In the genomic region with DNA sequence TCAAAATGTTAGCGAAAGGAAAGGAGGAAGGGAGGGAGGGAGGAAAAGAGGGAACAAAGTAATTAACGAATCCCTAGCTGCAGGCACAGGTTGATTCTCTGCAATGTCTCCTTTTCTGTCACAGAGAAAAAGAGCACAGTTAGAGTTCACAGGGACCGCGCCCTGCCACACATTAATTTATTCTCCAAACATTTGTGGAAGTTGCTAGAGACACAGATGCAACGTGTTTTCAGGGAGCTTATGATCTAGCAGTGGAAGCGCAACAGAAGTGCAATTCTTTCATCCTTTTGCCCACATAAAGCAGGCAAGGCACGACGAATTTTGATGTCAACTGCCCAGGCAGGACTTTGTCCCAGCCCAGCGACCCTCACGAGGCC, we compare ENCODE assay signal across 8 cellular contexts.
A peak's percentile ranks its signal among the peaks of the same experiment; 100 is the strongest.
DNase-seq lines count a peak whose midpoint lies in the region; ATAC-seq and TF ChIP-seq lines count a peak whose summit lies in the region.

No MANE protein-coding gene starts in this region.

- H4K20me1 ChIP-seq in OCI-LY3 (ENCODE audit: insufficient read depth, low read length), result no peaks in the 10 kb centered on the region

- peak overlapping the region; percentile 53 for H4K91ac ChIP-seq in trophoblast cell (ENCODE audit: low read depth, low read length)

- H3K4me3 ChIP-seq in GM12865 (ENCODE audit: low read depth, low read length) (peak overlapping the region; percentile 73), OCI-LY3 (ENCODE audit: low read length) (peak overlapping the region; percentile 92), esophagus (ENCODE audit: low read depth in 1 of 2, low read length in 2 of 2) (peak overlapping the region in 1 of 2 donors; percentile 54), trophoblast cell (ENCODE audit: low read depth, low read length) (no peak overlapping the region)

- no peaks in the 10 kb centered on the region for H3K9me3 ChIP-seq in OCI-LY3 (ENCODE audit: insufficient read depth, low read length)
- no peaks in the 10 kb centered on the region for H3K9me3 ChIP-seq in esophagus (ENCODE audit: control insufficient read depth in 2 of 2, insufficient read depth in 1 of 2, low read depth in 1 of 2, low read length in 1 of 2)
- no peaks in the 10 kb centered on the region for H3K9me3 ChIP-seq in trophoblast cell (ENCODE audit: insufficient read depth, low read depth, low read length)

- H4K12ac ChIP-seq in trophoblast cell (ENCODE audit: low read depth, low read length), result peak overlapping the region; percentile 21

- 57 to 59% methylated on average over 10 of the region's 10 CpGs for WGBS in esophagus, 2 donors
- no CpG with 5 or more reads among the region's 10 CpGs for WGBS in trophoblast cell (ENCODE audit: extremely low coverage, insufficient coverage, insufficient read length)

- H4K8ac ChIP-seq in trophoblast cell (ENCODE audit: low read depth, low read length), result peak overlapping the region; percentile 84

- H3K4ac ChIP-seq in trophoblast cell (ENCODE audit: low read depth, low read length), result no peak overlapping the region

- no peak overlapping the region for H3K14ac ChIP-seq in trophoblast cell (ENCODE audit: low read length)

- no peaks in the 10 kb centered on the region for H3K36me3 ChIP-seq in OCI-LY3 (replicated peaks; ENCODE audit: low read depth, low read length)
- H3K36me3 ChIP-seq in esophagus (ENCODE audit: control insufficient read depth in 2 of 2, insufficient read depth in 2 of 2, low read length in 1 of 2), result no peaks in the 10 kb centered on the region
- H3K36me3 ChIP-seq in trophoblast cell (ENCODE audit: control insufficient read depth in 1 of 2, insufficient read depth in 2 of 2, low read length in 2 of 2), result no peaks in the 10 kb centered on the region

- peak overlapping the region; percentile 93; the same call in 1 of the 2 replicates for H2AFZ ChIP-seq in OCI-LY3 (ENCODE audit: low read depth, low read length)
- peak overlapping the region; percentile 26 for H2AFZ ChIP-seq in trophoblast cell (ENCODE audit: insufficient read depth, low read length, poor library complexity)

- peaks cover 10% of the 10 kb centered on the region for H3K79me1 ChIP-seq in trophoblast cell (ENCODE audit: low read length)

- H3K79me2 ChIP-seq in OCI-LY3 (ENCODE audit: low read length) (no peaks in the 10 kb centered on the region), trophoblast cell (ENCODE audit: control insufficient read depth, insufficient read depth, low read length, poor library complexity) (no peaks in the 10 kb centered on the region)

- peak overlapping the region; percentile 9 for H3K18ac ChIP-seq in trophoblast cell (ENCODE audit: low read length)

- no peak for TF ChIP-seq CTCF in GM12865 (IDR thresholded peaks at IDR 0.05; ENCODE audit: insufficient read depth, low read depth, low read length, missing control alignments)
- no peak for TF ChIP-seq CTCF in OCI-LY3 (IDR thresholded peaks at IDR 0.05; ENCODE audit: low read depth, low read length)

- H2BK5ac ChIP-seq in trophoblast cell (ENCODE audit: low read depth, low read length, poor library complexity), result no peak overlapping the region

- H2BK120ac ChIP-seq in trophoblast cell (ENCODE audit: insufficient read depth, low read length, poor library complexity), result peak overlapping the region; percentile 28

- no peak for DNase-seq in GM12865 (ENCODE audit: low read depth)
- no peak for DNase-seq in trophoblast cell
- DNase-seq in NOMO-1 treated with DMSO at 0.1 percent for 48 hours (lab: John Stamatoyannopoulos, UW; ENCODE audit: unreplicated experiment), result no peak
- DNase-seq in ureter (ENCODE audit: low spot score), result no peak
- DNase-seq in DMS 273 (lab: John Stamatoyannopoulos, UW; ENCODE audit: unreplicated experiment), result no peak

- H3K27ac ChIP-seq in OCI-LY3 (ENCODE audit: low read length), result no peak overlapping the region
- H3K27ac ChIP-seq in esophagus (ENCODE audit: low read depth in 2 of 2, low read length in 1 of 2), result peak overlapping the region; percentile 5 to 47
- no peak overlapping the region for H3K27ac ChIP-seq in trophoblast cell (ENCODE audit: low read depth, low read length)

- H2AK5ac ChIP-seq in trophoblast cell (ENCODE audit: low read length), result no peak overlapping the region

- no peak for ATAC-seq in GM19463 (IDR thresholded peaks at IDR 0.05; ENCODE audit: unreplicated experiment)

- H3K4me1 ChIP-seq in OCI-LY3 (ENCODE audit: low read length) (peaks cover 15% of the 10 kb centered on the region), esophagus (ENCODE audit: control insufficient read depth in 2 of 2, insufficient read depth in 2 of 2, low read length in 1 of 2) (peaks cover 4 to 10% of the 10 kb centered on the region in 2 donors), trophoblast cell (ENCODE audit: control insufficient read depth in 1 of 2, insufficient read depth in 2 of 2, low read length in 2 of 2) (peaks cover 8 to 15% of the 10 kb centered on the region in 2 experiments)

- H3K9ac ChIP-seq in OCI-LY3 (ENCODE audit: low read length), result peak overlapping the region; percentile 53
- no peak overlapping the region for H3K9ac ChIP-seq in trophoblast cell (ENCODE audit: low read length)

- peak overlapping the region; percentile 75 for H3K4me2 ChIP-seq in OCI-LY3 (ENCODE audit: low read length)
- peak overlapping the region; percentile 97 for H3K4me2 ChIP-seq in trophoblast cell (ENCODE audit: low read length)

- H3K23ac ChIP-seq in trophoblast cell (ENCODE audit: low read length), result no peak overlapping the region

- H2BK12ac ChIP-seq in trophoblast cell (ENCODE audit: low read length), result no peak overlapping the region

- H3K27me3 ChIP-seq in OCI-LY3 (ENCODE audit: low read depth, low read length) (no peaks in the 10 kb centered on the region), esophagus (ENCODE audit: control insufficient read depth in 1 of 2, insufficient read depth in 2 of 2, low read length in 2 of 2) (no peaks in the 10 kb centered on the region), trophoblast cell (ENCODE audit: insufficient read depth, low read length) (no peaks in the 10 kb centered on the region)

Comparison
In these comparisons a context has a peak if more than half of its experiments do, and no peak if none do; other contexts are left out.
1. H3K27ac ChIP-seq: peak in esophagus (2 of 2); none in OCI-LY3 (single experiment) and trophoblast cell (single experiment).